Comparison of ENCODE assay signal across 16 cellular contexts in genomic region chr7:159127691-159128642, GRCh38. TPM values are rescaled to one million over a fixed set of nuclear protein-coding genes. Genes with fewer than 3 reads are reported as not detected.
"Had no signal": no experiment of that assay in that cellular context is flagged by ENCODE, and none has a peak within 500 bp of the region (broad histone marks: within the 10 kb centered on the region; RNA-seq: fewer than 3 reads in every experiment).

No MANE protein-coding gene starts in this region.

- H3K4me3 Mint-ChIP-seq: activated CD4-positive, alpha-beta T cell treated with anti-CD3 and anti-CD28 coated beads, Interleukin-2, amount 10 ng/mL, durations not matched to agents 7 days and 5 days; activated naive CD4-positive, alpha-beta T cell treated with anti-CD3 and anti-CD28 coated beads, Interleukin-2, amount 50 U/mL, for 24 hours; naive thymus-derived CD4-positive, alpha-beta T cell had no signal

- H3K27ac ChIP-seq: body of pancreas, foreskin keratinocyte, heart right ventricle, parathyroid adenoma, SK-N-MC, skin epidermis had no signal

- H3K27ac Mint-ChIP-seq: activated CD4-positive, alpha-beta T cell treated with anti-CD3 and anti-CD28 coated beads, Interleukin-2, amount 10 ng/mL, durations not matched to agents 7 days and 5 days; activated naive CD4-positive, alpha-beta T cell treated with anti-CD3 and anti-CD28 coated beads, Interleukin-2, amount 50 U/mL, for 24 hours; naive thymus-derived CD4-positive, alpha-beta T cell had no signal

- H3K4me3 ChIP-seq: body of pancreas, heart right ventricle, mucosa of descending colon, SK-N-MC, skin epidermis had no signal

- H3K36me3 Mint-ChIP-seq: activated naive CD4-positive, alpha-beta T cell treated with anti-CD3 and anti-CD28 coated beads, Interleukin-2, amount 50 U/mL, for 24 hours; naive thymus-derived CD4-positive, alpha-beta T cell had no signal

- H2AFZ ChIP-seq: parathyroid adenoma had no signal

- DNase-seq: activated CD4-positive, alpha-beta T cell treated with anti-CD3 and anti-CD28 coated beads, Interleukin-2, amount 10 ng/mL, durations not matched to agents 7 days and 5 days; activated CD4-positive, CD25-positive, alpha-beta regulatory T cell; amniotic stem cell; body of pancreas; central memory CD4-positive, alpha-beta T cell; effector memory CD4-positive, alpha-beta T cell; foreskin keratinocyte; heart right ventricle; mucosa of descending colon; naive thymus-derived CD4-positive, alpha-beta T cell; stimulated activated CD4-positive, alpha-beta T cell treated with anti-CD3 and anti-CD28 coated beads, Interleukin-4, amount 100 ng/mL, for 24 hours; stimulated activated naive CD8-positive, alpha-beta T cell treated with anti-CD3 and anti-CD28 coated beads, Interleukin-15, Interleukin-2, amounts not matched to agents 100 U/mL and 50 U/mL, for 24 hours had no signal

- H3K4me1 Mint-ChIP-seq: activated CD4-positive, alpha-beta T cell treated with anti-CD3 and anti-CD28 coated beads, Interleukin-2, amount 10 ng/mL, durations not matched to agents 7 days and 5 days; activated naive CD4-positive, alpha-beta T cell treated with anti-CD3 and anti-CD28 coated beads, Interleukin-2, amount 50 U/mL, for 24 hours; naive thymus-derived CD4-positive, alpha-beta T cell had no signal

- H3K36me3 ChIP-seq: heart right ventricle had no signal

- H3K9me3 Mint-ChIP-seq: activated CD4-positive, alpha-beta T cell treated with anti-CD3 and anti-CD28 coated beads, Interleukin-2, amount 10 ng/mL, durations not matched to agents 7 days and 5 days; activated naive CD4-positive, alpha-beta T cell treated with anti-CD3 and anti-CD28 coated beads, Interleukin-2, amount 50 U/mL, for 24 hours had no signal

- H3K9ac ChIP-seq: parathyroid adenoma had no signal

- H3K4me1 ChIP-seq: body of pancreas, foreskin keratinocyte, heart right ventricle, parathyroid adenoma had no signal

- ATAC-seq: body of pancreas; foreskin keratinocyte; mucosa of descending colon; naive thymus-derived CD4-positive, alpha-beta T cell; stimulated activated naive CD8-positive, alpha-beta T cell treated with anti-CD3 and anti-CD28 coated beads, Interleukin-15, Interleukin-2, amounts not matched to agents 100 U/mL and 50 U/mL, for 24 hours had no signal

- H3K9me3 ChIP-seq: body of pancreas, mucosa of descending colon had no signal

- H3K27me3 ChIP-seq: body of pancreas, foreskin keratinocyte had no signal

RNA-seq across cellular contexts. Expression of gene VIPR2, which starts 16.7 kb away (rescaled TPM):
- total RNA-seq: activated CD4-positive, alpha-beta T cell treated with anti-CD3 and anti-CD28 coated beads, Interleukin-2, amount 10 ng/mL, durations not matched to agents 7 days and 5 days; foreskin keratinocyte had no signal
- polyA plus RNA-seq: foreskin keratinocyte; naive thymus-derived CD4-positive, alpha-beta T cell had no signal
